In the genomic region with DNA sequence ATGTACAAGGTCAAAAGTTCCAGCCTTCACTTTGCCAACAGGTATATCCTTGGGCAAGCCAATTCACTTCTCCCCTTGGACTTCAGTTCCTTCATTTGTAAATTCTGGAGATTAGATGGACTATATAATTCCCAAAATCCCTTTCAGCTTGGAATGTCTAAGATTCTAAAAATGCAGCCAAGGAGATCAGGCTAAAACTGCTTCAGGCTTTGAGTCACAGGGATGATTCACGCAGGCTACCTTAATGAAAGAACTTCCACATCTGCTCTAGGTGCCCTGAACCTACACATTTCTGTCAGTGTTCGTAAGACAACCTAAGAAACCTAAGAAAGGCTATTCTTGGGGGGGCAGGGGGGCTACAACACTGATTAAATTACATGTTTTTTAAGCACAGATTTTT, we compare ENCODE assay signal across 23 cellular contexts.
DNase-seq lines count a peak whose midpoint lies in the region; FAIRE-seq and TF ChIP-seq lines count a peak whose summit lies in the region.
"Had no signal": no experiment of that assay in that cellular context is flagged by ENCODE, and none has a peak within 500 bp of the region (broad histone marks: within the 10 kb centered on the region; RNA-seq: fewer than 3 reads in every experiment).

No MANE protein-coding gene starts in this region.

- POLR2A ChIA-PET in RWPE1 (lab: Yijun Ruan, JAX; ENCODE audit: low non-redundant PET): no interaction called here

- H3K27ac ChIP-seq in RWPE1 (no peak overlapping the region), epithelial cell of prostate (peak overlapping the region; percentile 29), WERI-Rb-1 (no peak overlapping the region)
- H3K27ac ChIP-seq: left lung, parathyroid adenoma had no signal

- TF ChIP-seq CTCF in RWPE1 (conservative IDR thresholded peaks at IDR 0.05; ENCODE audit: low read depth) (no peak), retinal pigment epithelial cell (conservative IDR thresholded peaks at IDR 0.05; ENCODE audit: low read depth, low read length) (no peak), WERI-Rb-1 (IDR thresholded peaks at IDR 0.05; ENCODE audit: low read depth, low read length) (no peak)

- TF ChIP-seq POLR2A in H54 (IDR thresholded peaks at IDR 0.05; ENCODE audit: low read depth, low read length): no peak

- no peaks in the 10 kb centered on the region for H3K9me3 ChIP-seq in WERI-Rb-1 (ENCODE audit: severe bottlenecking)
- H3K9me3 ChIP-seq: left lung had no signal

- CTCF ChIA-PET in RWPE1 (lab: Yijun Ruan, JAX): no interaction called here

- FAIRE-seq in H54 (lab: Jason Lieb, UNC): peak; percentile 41
- FAIRE-seq: GM19239, K562 had no signal

- H3K4me3 ChIP-seq in retinal pigment epithelial cell (ENCODE audit: low read length) (no peak overlapping the region), WERI-Rb-1 (ENCODE audit: low read depth, low read length) (no peak overlapping the region)
- H3K4me3 ChIP-seq: K562, left lung had no signal

- no peaks in the 10 kb centered on the region for H3K27me3 ChIP-seq in WERI-Rb-1 (ENCODE audit: insufficient read depth, low read depth, severe bottlenecking)

- H3K36me3 ChIP-seq in WERI-Rb-1: no peaks in the 10 kb centered on the region
- H3K36me3 ChIP-seq: left lung had no signal

- DNase-seq in H54 (ENCODE audit: insufficient read length, low spot score): peak; percentile 19
- peak; percentile 83 for DNase-seq in RWPE1 (ENCODE audit: low spot score)
- no peak for DNase-seq in epithelial cell of prostate (ENCODE audit: low read depth, low spot score)
- DNase-seq in retinal pigment epithelial cell (ENCODE audit: low read depth): peak; percentile 51
- DNase-seq in WERI-Rb-1: no peak
- no peak for DNase-seq in NCI-H146 (lab: John Stamatoyannopoulos, UW)
- DNase-seq in NCI-H82 (lab: John Stamatoyannopoulos, UW): no peak
- no peak for DNase-seq in DMS 273 treated with DMSO at 0.1 percent for 48 hours (lab: John Stamatoyannopoulos, UW)
- DNase-seq: activated CD4-positive, alpha-beta T cell treated with anti-CD3 and anti-CD28 coated beads, Interleukin-2, amount 10 ng/mL, durations not matched to agents 24 days and 14 days; activated naive CD8-positive, alpha-beta T cell treated with anti-CD3 and anti-CD28 coated beads, Interleukin-2, amount 50 U/mL, for 24 hours; CD8-positive, alpha-beta T cell; glutamatergic neuron; left lung; NCI-H1048; NCI-H2029 treated with DMSO at 0.1 percent for 48 hours; NCI-H510A; nephron progenitor cell; stimulated activated CD4-positive, alpha-beta T cell treated with anti-CD3 and anti-CD28 coated beads, Interleukin-2, amount 100 ng/mL, for 24 hours; stimulated activated naive B cell treated with anti-CD40 and anti-IgM and Interleukin-4, amounts not matched to agents 10 μg/mL and 1 μg/mL and 100 μg/mL, for 72 hours; T-cell had no signal

Comparison
In these comparisons a context has a peak if more than half of its experiments do, and no peak if none do; other contexts are left out.
1. DNase-seq: peak in H54 (single experiment), RWPE1 (single experiment) and retinal pigment epithelial cell (single experiment); none in epithelial cell of prostate (single experiment), WERI-Rb-1 (single experiment), NCI-H146 (single experiment), NCI-H82 (single experiment) and DMS 273 treated with DMSO at 0.1 percent for 48 hours (single experiment).